In genomic region chr19:33064778-33065550, GRCh38 we compare ENCODE assay signal across 8 cellular contexts. TPM values are rescaled to one million over a fixed set of nuclear protein-coding genes. Genes with fewer than 3 reads are reported as not detected.
DNase-seq lines count a peak whose midpoint lies in the region; ATAC-seq and TF ChIP-seq lines count a peak whose summit lies in the region.

TSS of gene RHPN2 (minus strand) at chr19:33064888. CDS start at chr19:33064852, 36 bp downstream.

- intact Hi-C loops in Right ventricle myocardium inferior (cut with DNase I) (no loop called here), cardiac septum (cut with DNase I) (no loop called here)

- no peak for TF ChIP-seq CTCF in epithelial cell of proximal tubule (conservative IDR thresholded peaks at IDR 0.05; ENCODE audit: low read depth, low read length)

- DNase-seq in Right ventricle myocardium inferior (ENCODE audit: missing footprints) (peak; percentile 79), cardiac septum (ENCODE audit: low spot score) (no peak), NCI-H748 treated with DMSO at 0.1 percent for 48 hours (lab: John Stamatoyannopoulos, UW) (peak; percentile 49), epithelial cell of proximal tubule (ENCODE audit: low read depth) (no peak), myocyte (ENCODE audit: low read depth) (peak; percentile 76)
- DNase-seq in activated CD8-positive, alpha-beta memory T cell treated with anti-CD3 and anti-CD28 coated beads for 4 hours (ENCODE audit: low read depth in 2 of 2) = peak; percentile 14 to 34
- DNase-seq in stimulated activated naive CD8-positive, alpha-beta T cell treated with anti-CD3 and anti-CD28 coated beads, Interleukin-15, Interleukin-2, amounts not matched to agents 100 U/mL and 50 U/mL, for 24 hours = peak; percentile 75

- peak; percentile 96 for ATAC-seq in Right ventricle myocardium inferior
- peak; percentile 71 for ATAC-seq in HG03103 (IDR thresholded peaks at IDR 0.05; ENCODE audit: low read depth, unreplicated experiment)
- ATAC-seq in stimulated activated naive CD8-positive, alpha-beta T cell treated with anti-CD3 and anti-CD28 coated beads, Interleukin-15, Interleukin-2, amounts not matched to agents 100 U/mL and 50 U/mL, for 24 hours = peak; percentile 92

- H3K4me3 ChIP-seq in epithelial cell of proximal tubule (ENCODE audit: low read depth, low read length) = peak within 1 kb of the TSS; percentile 98

RNA-seq across cellular contexts. Expression of gene RHPN2, which starts in this region (rescaled TPM):
- 3.0 TPM for total RNA-seq in Right ventricle myocardium inferior
- 0.67 TPM for total RNA-seq in cardiac septum
- total RNA-seq in epithelial cell of proximal tubule = 23.6 and 45.7 TPM in 2 replicates
- total RNA-seq in myocyte = 9.0 and 13.9 TPM in 2 replicates
- 8.5 TPM for polyA plus RNA-seq in myocyte (2012)

Comparison
In these comparisons a context has a peak if more than half of its experiments do, and no peak if none do; other contexts are left out.
1. DNase-seq: peak in Right ventricle myocardium inferior (single experiment), NCI-H748 treated with DMSO at 0.1 percent for 48 hours (single experiment), activated CD8-positive, alpha-beta memory T cell treated with anti-CD3 and anti-CD28 coated beads for 4 hours (2 of 2), myocyte (single experiment) and stimulated activated naive CD8-positive, alpha-beta T cell treated with anti-CD3 and anti-CD28 coated beads, Interleukin-15, Interleukin-2, amounts not matched to agents 100 U/mL and 50 U/mL, for 24 hours (single experiment); none in cardiac septum (single experiment) and epithelial cell of proximal tubule (single experiment).
2. Peak in every context shown above with its lines, with median percentiles within 50 percentile points of each other: ATAC-seq.